1 cellular context compared by ENCODE assay signal in genomic region chr6:127192911-127193503, GRCh38.
TF ChIP-seq lines count a peak whose summit lies in the region.

No MANE protein-coding gene starts in this region.

TF ChIP-seq in endothelial cell of umbilical vein, 7 proteins besides CTCF, POLR2A, EP300 and RAD21:
- TF ChIP-seq POLR2AphosphoS5 (IDR thresholded peaks at IDR 0.05; ENCODE audit: insufficient read depth, low read depth, low read length), result no peak
- TF ChIP-seq EZH2 (IDR thresholded peaks at IDR 0.05; ENCODE audit: borderline replicate concordance, low read depth, low read length, severe bottlenecking), result no peak
- no peak for TF ChIP-seq GATA2 (IDR thresholded peaks at IDR 0.05; ENCODE audit: insufficient read depth, insufficient read length, low read depth, low read length)
- no peak for TF ChIP-seq MYC (IDR thresholded peaks at IDR 0.05; ENCODE audit: low read depth, low read length)
- TF ChIP-seq FOS (IDR thresholded peaks at IDR 0.05; ENCODE audit: borderline replicate concordance, insufficient read depth, low read length), result no peak
- TF ChIP-seq, protein P1, sequence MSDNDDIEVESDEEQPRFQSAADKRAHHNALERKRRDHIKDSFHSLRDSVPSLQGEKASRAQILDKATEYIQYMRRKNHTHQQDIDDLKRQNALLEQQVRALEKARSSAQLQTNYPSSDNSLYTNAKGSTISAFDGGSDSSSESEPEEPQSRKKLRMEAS (IDR thresholded peaks at IDR 0.05; ENCODE audit: insufficient read depth, insufficient read length), result no peak
- no peak for TF ChIP-seq JUN (IDR thresholded peaks at IDR 0.05; ENCODE audit: borderline replicate concordance, insufficient read depth, insufficient read length, low read depth)
